In the genomic region with DNA sequence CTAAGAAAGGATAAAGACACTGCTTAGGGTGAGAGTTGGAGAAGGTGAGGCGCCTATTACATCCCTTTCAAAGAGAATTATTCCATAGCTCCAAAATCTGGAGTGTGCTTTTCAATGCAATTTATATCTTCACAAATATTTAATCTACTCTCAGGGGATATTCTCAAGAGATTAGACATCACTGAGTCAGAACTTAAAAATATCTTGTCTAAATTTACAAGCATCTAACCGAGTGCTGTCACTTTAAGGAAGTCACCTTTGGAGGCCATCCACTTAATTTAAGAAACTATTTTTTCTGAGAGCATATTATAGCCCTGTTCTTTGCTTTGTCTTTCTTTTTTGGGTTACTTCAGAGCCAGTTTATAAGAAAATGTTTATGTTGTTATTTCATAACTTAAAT, we compare ENCODE assay signal across 17 cellular contexts.
"Had no signal": no experiment of that assay in that cellular context is flagged by ENCODE, and none has a peak within 500 bp of the region (broad histone marks: within the 10 kb centered on the region; RNA-seq: fewer than 3 reads in every experiment).

No MANE protein-coding gene starts in this region.

- H3K9me3 ChIP-seq: ovary, thyroid gland had no signal

- H3K4me1 ChIP-seq: thyroid gland had no signal

- DNase-seq: activated CD4-positive, alpha-beta T cell treated with anti-CD3 and anti-CD28 coated beads, Interleukin-2, amount 50 U/mL, for 48 hours; activated naive CD4-positive, alpha-beta T cell treated with anti-CD3 and anti-CD28 coated beads for 36 hours; activated naive CD8-positive, alpha-beta T cell treated with anti-CD3 and anti-CD28 coated beads, Interleukin-2, amount 50 U/mL, for 24 hours; erythroblast; hippocampal formation; kidney; left lung; mammary epithelial cell; naive thymus-derived CD4-positive, alpha-beta T cell; ovary; sigmoid colon; stimulated activated CD4-positive, alpha-beta T cell treated with anti-CD3 and anti-CD28 coated beads, Interleukin-2, amount 100 ng/mL, for 48 hours; thyroid gland; WERI-Rb-1 had no signal

- H3K36me3 ChIP-seq: ascending aorta, left lung, ovary, sigmoid colon, thyroid gland, WERI-Rb-1 had no signal

- H3K27me3 ChIP-seq: ascending aorta, left lung, ovary, sigmoid colon, thyroid gland had no signal

- H3K4me3 ChIP-seq: ascending aorta, left lung, ovary, sigmoid colon, thyroid gland had no signal

- ATAC-seq: activated naive CD8-positive, alpha-beta T cell treated with anti-CD3 and anti-CD28 coated beads, Interleukin-2, amount 50 U/mL, for 24 hours; activated T-helper 17 cell treated with anti-CD3 and anti-CD28 coated beads, Interleukin-2, amount 50 U/mL, for 72 hours; left lung; naive thymus-derived CD4-positive, alpha-beta T cell; stimulated activated memory B cell treated with anti-CD40 and anti-IgM and Interleukin-4, amounts not matched to agents 10 μg/mL and 1 μg/mL and 100 μg/mL, for 72 hours had no signal

- H3K27ac ChIP-seq: ascending aorta, left lung, ovary, thyroid gland, WERI-Rb-1 had no signal
